ENCODE assay signal across 9 cellular contexts in the genomic region with DNA sequence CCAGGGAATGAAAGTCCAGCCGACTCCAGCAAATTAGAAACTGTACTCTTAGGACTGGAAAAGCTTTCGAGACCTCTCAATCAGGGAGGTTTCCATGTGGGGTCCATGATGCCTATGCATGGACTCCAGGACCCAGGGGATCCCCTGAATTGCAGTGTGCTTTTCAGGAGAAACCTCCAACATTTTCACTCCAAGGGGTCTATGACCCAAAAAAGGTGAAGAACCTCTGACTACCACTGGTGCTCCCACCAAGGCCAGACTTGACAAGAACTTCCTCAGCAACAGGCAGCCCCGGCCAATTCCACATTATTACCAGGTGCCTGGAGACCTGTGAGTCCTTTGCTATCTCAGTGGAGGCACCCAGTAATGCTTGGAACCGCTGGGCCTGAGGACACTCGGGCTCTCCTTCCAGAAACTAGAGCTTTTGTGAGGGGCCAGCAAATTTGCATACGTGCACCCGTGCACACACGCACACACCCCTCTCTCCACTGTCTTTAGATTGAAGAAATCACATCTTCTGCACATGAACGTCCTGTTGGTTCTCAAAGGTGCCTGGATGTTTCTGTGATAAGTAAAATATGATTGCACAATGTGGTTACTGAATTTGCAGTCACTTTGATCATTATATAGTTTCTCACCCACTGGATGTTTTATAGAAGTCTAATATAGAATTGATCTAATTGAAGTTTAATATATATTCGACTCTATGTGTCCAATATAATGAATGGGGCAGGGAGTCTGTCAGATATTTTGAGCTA. TPM values are rescaled to one million over a fixed set of nuclear protein-coding genes. Genes with fewer than 3 reads are reported as not detected.
DNase-seq lines count a peak whose midpoint lies in the region; ATAC-seq, FAIRE-seq and TF ChIP-seq lines count a peak whose summit lies in the region.
"Had no signal": no experiment of that assay in that cellular context is flagged by ENCODE, and none has a peak within 500 bp of the region (broad histone marks: within the 10 kb centered on the region; RNA-seq: fewer than 3 reads in every experiment).

No MANE protein-coding gene starts in this region.

- TF ChIP-seq POLR2A in HCT116 (IDR thresholded peaks at IDR 0.05; ENCODE audit: borderline replicate concordance, extremely low read depth, insufficient read depth, insufficient read length), result no peak

- H3K4me3 Mint-ChIP-seq in CD4-positive, alpha-beta T cell, result no peak overlapping the region
- peak overlapping the region; percentile 18 for H3K4me3 Mint-ChIP-seq in activated naive CD8-positive, alpha-beta T cell treated with anti-CD3 and anti-CD28 coated beads, Interleukin-2, amount 50 U/mL, for 24 hours

- no peak for DNase-seq in CD4-positive, alpha-beta T cell
- DNase-seq in HCT116 (ENCODE audit: low read depth, low spot score) (no peak), osteoblast (ENCODE audit: insufficient read length, low spot score, missing footprints) (no peak), kidney glomerular epithelial cell (lab: John Stamatoyannopoulos, UW) (no peak), C1 segment of cervical spinal cord (lab: John Stamatoyannopoulos, UW) (no peak), small intestine (no peak)
- DNase-seq in activated naive CD8-positive, alpha-beta T cell treated with anti-CD3 and anti-CD28 coated beads, Interleukin-2, amount 50 U/mL, for 24 hours, result no peak
- DNase-seq: NCI-H1436 treated with DMSO at 0.1 percent for 48 hours had no signal

- CTCF ChIA-PET in CD4-positive, alpha-beta T cell (lab: Charles Lee), result interaction anchor here (1.2 to 4.0 kb wide), 4 partner anchors 79 to 410 kb away, joined by 3 to 52 read pairs (median 4); no protein-coding TSS in a partner anchor
- CTCF ChIA-PET in HCT116 (lab: Charles Lee), result interaction anchor here (1.2 to 1.9 kb wide), 2 partner anchors 96 to 97 kb away, joined by 10 to 20 read pairs; no protein-coding TSS in a partner anchor

- H3K27me3 ChIP-seq in CD4-positive, alpha-beta T cell (ENCODE audit: control insufficient read depth, insufficient read depth, low read length), result no peaks in the 10 kb centered on the region
- H3K27me3 ChIP-seq in HCT116 (ENCODE audit: insufficient read depth, low read length), result no peaks in the 10 kb centered on the region
- peaks cover 11% of the 10 kb centered on the region for H3K27me3 ChIP-seq in osteoblast (ENCODE audit: insufficient read depth, low read length)
- no peaks in the 10 kb centered on the region for H3K27me3 ChIP-seq in small intestine (ENCODE audit: control insufficient read depth in 2 of 2, insufficient read depth in 2 of 2, low read length in 2 of 2)

- H3K27ac ChIP-seq in CD4-positive, alpha-beta T cell (ENCODE audit: low read depth, low read length), result no peak overlapping the region
- no peak overlapping the region for H3K27ac ChIP-seq in HCT116 (ENCODE audit: low read depth, low read length)
- H3K27ac ChIP-seq in osteoblast (ENCODE audit: low read depth, low read length), result no peak overlapping the region
- H3K27ac ChIP-seq in small intestine (ENCODE audit: low read depth in 1 of 2, low read length in 1 of 2), result no peak overlapping the region

- POLR2A ChIA-PET in CD4-positive, alpha-beta T cell (lab: Charles Lee), result interaction anchor here (0.7 to 3.6 kb wide), 3 partner anchors 14 to 96 kb away, joined by 3 to 15 read pairs (median 13); a partner anchor contains a TSS
- POLR2A ChIA-PET in HCT116 (lab: Charles Lee), result no interaction called here

- H3K4me3 ChIP-seq in HCT116 (replicated peaks in 1 of 2; ENCODE audit: low read depth in 1 of 2, low read length in 2 of 2) (no peak overlapping the region), osteoblast (ENCODE audit: insufficient read depth, low read length) (no peak overlapping the region), small intestine (ENCODE audit: low read depth in 1 of 2, low read length in 2 of 2) (no peak overlapping the region)

- H3K4me2 ChIP-seq in HCT116 (ENCODE audit: low read length) (peak overlapping the region; percentile 17; the same call in 1 of the 2 replicates), osteoblast (ENCODE audit: insufficient read depth, low read length) (peak overlapping the region; percentile 60)

- no peak overlapping the region for H3K9ac ChIP-seq in HCT116 (ENCODE audit: low read length)

- H3K36me3 Mint-ChIP-seq in CD4-positive, alpha-beta T cell (ENCODE audit: low read depth), result no peaks in the 10 kb centered on the region
- H3K36me3 Mint-ChIP-seq in activated naive CD8-positive, alpha-beta T cell treated with anti-CD3 and anti-CD28 coated beads, Interleukin-2, amount 50 U/mL, for 24 hours (ENCODE audit: low read depth), result no peaks in the 10 kb centered on the region

- no peaks in the 10 kb centered on the region for H3K9me3 ChIP-seq in CD4-positive, alpha-beta T cell (ENCODE audit: control insufficient read depth, low read length)
- H3K9me3 ChIP-seq in HCT116 (ENCODE audit: control insufficient read depth in 1 of 2, insufficient read depth in 1 of 2, low read depth in 1 of 2, low read length in 2 of 2), result no peaks in the 10 kb centered on the region
- no peaks in the 10 kb centered on the region for H3K9me3 ChIP-seq in osteoblast (ENCODE audit: low read depth, low read length)
- no peaks in the 10 kb centered on the region for H3K9me3 ChIP-seq in small intestine (ENCODE audit: control insufficient read depth, low read depth)

- no peaks in the 10 kb centered on the region for H3K36me3 ChIP-seq in HCT116 (ENCODE audit: control insufficient read depth in 1 of 2, insufficient read depth in 2 of 2, low read length in 2 of 2)
- no peaks in the 10 kb centered on the region for H3K36me3 ChIP-seq in osteoblast (ENCODE audit: insufficient read depth, low read length)
- no peaks in the 10 kb centered on the region for H3K36me3 ChIP-seq in small intestine (ENCODE audit: control insufficient read depth in 2 of 2, insufficient read depth in 2 of 2, low read length in 2 of 2)

- H3K27ac Mint-ChIP-seq in CD4-positive, alpha-beta T cell, result no peak overlapping the region
- peak overlapping the region; percentile 9 for H3K27ac Mint-ChIP-seq in activated naive CD8-positive, alpha-beta T cell treated with anti-CD3 and anti-CD28 coated beads, Interleukin-2, amount 50 U/mL, for 24 hours

- RAD21 ChIA-PET in HCT116 (lab: Charles Lee; ENCODE audit: low non-redundant PET in 1 of 2, low total read pairs in 2 of 2, uncharacterized antibody in 2 of 2, unreplicated experiment in 2 of 2), result interaction anchor here (1.5 to 1.8 kb wide), 2 partner anchors 96 kb away, joined by 6 to 8 read pairs; no protein-coding TSS in a partner anchor

- no peak for TF ChIP-seq CTCF in CD4-positive, alpha-beta T cell (IDR thresholded peaks at IDR 0.05)
- TF ChIP-seq CTCF in HCT116 (IDR thresholded peaks at IDR 0.05 in 2 of 3, conservative IDR thresholded peaks at IDR 0.05 in 1 of 3; ENCODE audit: borderline replicate concordance in 1 of 3, insufficient read depth in 1 of 3, low read depth in 2 of 3, low read length in 2 of 3) (no peak), osteoblast (IDR thresholded peaks at IDR 0.05; ENCODE audit: extremely low read depth, low read depth, low read length) (no peak)

- peak; percentile 16 for ATAC-seq in CD4-positive, alpha-beta T cell (ENCODE audit: poor library complexity)
- peak; percentile 12; the same call in 1 of the 2 replicates for ATAC-seq in HCT116
- no peak for ATAC-seq in activated naive CD8-positive, alpha-beta T cell treated with anti-CD3 and anti-CD28 coated beads, Interleukin-2, amount 50 U/mL, for 24 hours
- ATAC-seq in GM21529 (IDR thresholded peaks at IDR 0.05; ENCODE audit: unreplicated experiment), result no peak

- no peaks in the 10 kb centered on the region for H3K9me2 ChIP-seq in HCT116 (ENCODE audit: insufficient read depth)

- no peaks in the 10 kb centered on the region for H4K20me1 ChIP-seq in HCT116 (ENCODE audit: insufficient read depth)
- H4K20me1 ChIP-seq in osteoblast (ENCODE audit: insufficient read depth, low read length), result no peaks in the 10 kb centered on the region

- TF ChIP-seq RAD21 in HCT116 (IDR thresholded peaks at IDR 0.05; ENCODE audit: low read depth), result no peak

- no TSS peak for BruUV-seq in HCT116 (replicated peaks; lab: Mats Ljungman, UMichigan)

- peaks cover 22% of the 10 kb centered on the region for H3K4me1 Mint-ChIP-seq in CD4-positive, alpha-beta T cell (ENCODE audit: low read depth)
- H3K4me1 Mint-ChIP-seq in activated naive CD8-positive, alpha-beta T cell treated with anti-CD3 and anti-CD28 coated beads, Interleukin-2, amount 50 U/mL, for 24 hours, result peaks cover 37% of the 10 kb centered on the region

- WGBS in small intestine, 3 donors, result 61 to 74% (median 62%) methylated on average over 10 of the region's 10 CpGs

- no peak for FAIRE-seq in small intestine (lab: Jason Lieb, UNC)

- H3K79me2 ChIP-seq in HCT116 (ENCODE audit: insufficient read depth, low read length) (no peaks in the 10 kb centered on the region), osteoblast (ENCODE audit: insufficient read depth, low read length) (no peaks in the 10 kb centered on the region)

- intact Hi-C loops in CD4-positive, alpha-beta T cell (cut with DNase I, micrococcal nuclease), result loop anchor here (1.0 to 10.0 kb wide), 5 partner anchors 37 to 407 kb away; a partner anchor contains a TSS
- intact Hi-C loops in HCT116 (cut with micrococcal nuclease), result loop anchor here (1.0 to 2.0 kb wide), 3 partner anchors 53 to 109 kb away; no protein-coding TSS in a partner anchor

- H3K9me3 Mint-ChIP-seq in CD4-positive, alpha-beta T cell, result no peaks in the 10 kb centered on the region
- no peaks in the 10 kb centered on the region for H3K9me3 Mint-ChIP-seq in activated naive CD8-positive, alpha-beta T cell treated with anti-CD3 and anti-CD28 coated beads, Interleukin-2, amount 50 U/mL, for 24 hours

- H3K4me1 ChIP-seq in HCT116 (ENCODE audit: control insufficient read depth in 1 of 2, insufficient read depth in 2 of 2, low read length in 2 of 2) (peaks cover 0 to 11% of the 10 kb centered on the region in 2 experiments; a peak in 1 of 4 replicates), osteoblast (ENCODE audit: insufficient read depth, low read length) (peaks cover 3% of the 10 kb centered on the region), small intestine (ENCODE audit: control insufficient read depth in 2 of 2, insufficient read depth in 1 of 2, low read depth in 1 of 2, low read length in 1 of 2) (no peaks in the 10 kb centered on the region)

- H2AFZ ChIP-seq in HCT116 (ENCODE audit: low read depth, low read length, poor library complexity, severe bottlenecking) (peak overlapping the region; percentile 86), osteoblast (ENCODE audit: low read length) (peak overlapping the region; percentile 43)

- H3K27me3 Mint-ChIP-seq in CD4-positive, alpha-beta T cell, result no peaks in the 10 kb centered on the region
- no peaks in the 10 kb centered on the region for H3K27me3 Mint-ChIP-seq in activated naive CD8-positive, alpha-beta T cell treated with anti-CD3 and anti-CD28 coated beads, Interleukin-2, amount 50 U/mL, for 24 hours

TF ChIP-seq in HCT116, 20 proteins besides CTCF, POLR2A, EP300 and RAD21 (continues in another document):
- TF ChIP-seq CEBPB (IDR thresholded peaks at IDR 0.05; ENCODE audit: low read depth) (no peak), EZH2phosphoT487 (IDR thresholded peaks at IDR 0.05; ENCODE audit: borderline replicate concordance) (no peak), EZH2 (IDR thresholded peaks at IDR 0.05) (no peak), SP1 (IDR thresholded peaks at IDR 0.05; ENCODE audit: low read depth) (no peak)

RNA-seq across cellular contexts. Expression of a gene that starts 54.7 kb away (rescaled TPM):
- 10 to 100 TPM; 51.2 to 53.1 TPM for total RNA-seq in CD4-positive, alpha-beta T cell
- total RNA-seq in HCT116 (2021; ENCODE audit: unreplicated experiment) (78.0 TPM), osteoblast (36.9 and 39.5 TPM in 2 replicates)
- 37.8 and 46.5 TPM in 2 replicates for polyA plus RNA-seq in HCT116 (2012)
- polyA plus RNA-seq in small intestine, result 10 to 100 TPM; 21.0 to 94.2 (median 35.9) TPM

Comparison
In these comparisons a context has a peak if more than half of its experiments do, and no peak if none do; other contexts are left out.
1. ATAC-seq: peak in CD4-positive, alpha-beta T cell (single experiment) and HCT116 (single experiment); none in activated naive CD8-positive, alpha-beta T cell treated with anti-CD3 and anti-CD28 coated beads, Interleukin-2, amount 50 U/mL, for 24 hours (single experiment) and GM21529 (single experiment).